ENCODE assay signal across 2 cellular contexts in the genomic region with DNA sequence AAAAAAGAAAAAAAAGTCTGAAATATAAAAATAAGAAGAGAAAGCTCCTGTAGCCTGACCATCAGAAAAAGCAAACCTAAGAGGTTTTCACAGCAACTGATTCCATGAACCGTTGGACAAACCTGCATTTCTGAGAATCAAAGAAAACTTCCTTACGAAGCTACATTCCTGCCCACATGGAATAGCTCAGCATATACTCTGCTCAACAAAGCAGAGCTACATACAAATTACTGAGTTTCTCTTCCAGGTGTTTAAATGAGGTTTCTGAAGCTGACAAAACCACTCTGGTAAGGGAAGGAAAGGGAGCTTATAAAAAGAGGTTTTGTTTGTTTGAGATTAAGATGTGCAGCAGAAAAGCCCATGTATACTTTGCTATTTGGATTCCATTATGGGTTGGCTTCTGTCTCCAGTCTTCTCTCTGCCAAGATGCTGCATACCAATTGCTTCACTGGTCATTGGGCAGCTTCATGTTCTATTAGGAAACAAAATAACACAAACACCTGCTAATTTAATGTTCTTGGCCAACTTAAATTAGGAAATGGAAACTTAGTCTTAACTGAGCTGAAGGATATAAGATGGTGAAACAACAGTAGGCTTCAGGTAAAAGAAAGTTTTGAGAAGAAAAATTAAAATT.
A peak's percentile ranks its signal among the peaks of the same experiment; 100 is the strongest.
TF ChIP-seq lines count a peak whose summit lies in the region.

No MANE protein-coding gene starts in this region.

TF ChIP-seq in liver, 16 proteins besides CTCF, POLR2A, EP300 and RAD21 (continued from another document):
- TF ChIP-seq, protein P1, sequence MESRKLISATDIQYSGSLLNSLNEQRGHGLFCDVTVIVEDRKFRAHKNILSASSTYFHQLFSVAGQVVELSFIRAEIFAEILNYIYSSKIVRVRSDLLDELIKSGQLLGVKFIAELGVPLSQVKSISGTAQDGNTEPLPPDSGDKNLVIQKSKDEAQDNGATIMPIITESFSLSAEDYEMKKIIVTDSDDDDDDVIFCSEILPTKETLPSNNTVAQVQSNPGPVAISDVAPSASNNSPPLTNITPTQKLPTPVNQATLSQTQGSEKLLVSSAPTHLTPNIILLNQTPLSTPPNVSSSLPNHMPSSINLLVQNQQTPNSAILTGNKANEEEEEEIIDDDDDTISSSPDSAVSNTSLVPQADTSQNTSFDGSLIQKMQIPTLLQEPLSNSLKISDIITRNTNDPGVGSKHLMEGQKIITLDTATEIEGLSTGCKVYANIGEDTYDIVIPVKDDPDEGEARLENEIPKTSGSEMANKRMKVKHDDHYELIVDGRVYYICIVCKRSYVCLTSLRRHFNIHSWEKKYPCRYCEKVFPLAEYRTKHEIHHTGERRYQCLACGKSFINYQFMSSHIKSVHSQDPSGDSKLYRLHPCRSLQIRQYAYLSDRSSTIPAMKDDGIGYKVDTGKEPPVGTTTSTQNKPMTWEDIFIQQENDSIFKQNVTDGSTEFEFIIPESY (IDR thresholded peaks at IDR 0.05), result no peak
- TF ChIP-seq EGR1 (IDR thresholded peaks at IDR 0.05; ENCODE audit: low read depth in 2 of 2) (no peak), HNF4A (conservative IDR thresholded peaks at IDR 0.05) (peak; percentile 57 to 66), SP1 (IDR thresholded peaks at IDR 0.05) (no peak), TAF1 (conservative IDR thresholded peaks at IDR 0.05) (no peak), FOXA2 (IDR thresholded peaks at IDR 0.05) (no peak), HNF4G (IDR thresholded peaks at IDR 0.05) (no peak), FOXA1 (IDR thresholded peaks at IDR 0.05) (no peak), NR2F2 (IDR thresholded peaks at IDR 0.05) (no peak), RXRA (IDR thresholded peaks at IDR 0.05) (peak in 1 of 2 donors; percentile 38), GABPA (IDR thresholded peaks at IDR 0.05 in 1 of 2, conservative IDR thresholded peaks at IDR 0.05 in 1 of 2) (no peak), JUND (IDR thresholded peaks at IDR 0.05) (peak in 1 of 2 donors; percentile 30)
- TF ChIP-seq, protein P2, sequence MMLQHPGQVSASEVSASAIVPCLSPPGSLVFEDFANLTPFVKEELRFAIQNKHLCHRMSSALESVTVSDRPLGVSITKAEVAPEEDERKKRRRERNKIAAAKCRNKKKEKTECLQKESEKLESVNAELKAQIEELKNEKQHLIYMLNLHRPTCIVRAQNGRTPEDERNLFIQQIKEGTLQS (IDR thresholded peaks at IDR 0.05), result no peak
- TF ChIP-seq, protein P3, sequence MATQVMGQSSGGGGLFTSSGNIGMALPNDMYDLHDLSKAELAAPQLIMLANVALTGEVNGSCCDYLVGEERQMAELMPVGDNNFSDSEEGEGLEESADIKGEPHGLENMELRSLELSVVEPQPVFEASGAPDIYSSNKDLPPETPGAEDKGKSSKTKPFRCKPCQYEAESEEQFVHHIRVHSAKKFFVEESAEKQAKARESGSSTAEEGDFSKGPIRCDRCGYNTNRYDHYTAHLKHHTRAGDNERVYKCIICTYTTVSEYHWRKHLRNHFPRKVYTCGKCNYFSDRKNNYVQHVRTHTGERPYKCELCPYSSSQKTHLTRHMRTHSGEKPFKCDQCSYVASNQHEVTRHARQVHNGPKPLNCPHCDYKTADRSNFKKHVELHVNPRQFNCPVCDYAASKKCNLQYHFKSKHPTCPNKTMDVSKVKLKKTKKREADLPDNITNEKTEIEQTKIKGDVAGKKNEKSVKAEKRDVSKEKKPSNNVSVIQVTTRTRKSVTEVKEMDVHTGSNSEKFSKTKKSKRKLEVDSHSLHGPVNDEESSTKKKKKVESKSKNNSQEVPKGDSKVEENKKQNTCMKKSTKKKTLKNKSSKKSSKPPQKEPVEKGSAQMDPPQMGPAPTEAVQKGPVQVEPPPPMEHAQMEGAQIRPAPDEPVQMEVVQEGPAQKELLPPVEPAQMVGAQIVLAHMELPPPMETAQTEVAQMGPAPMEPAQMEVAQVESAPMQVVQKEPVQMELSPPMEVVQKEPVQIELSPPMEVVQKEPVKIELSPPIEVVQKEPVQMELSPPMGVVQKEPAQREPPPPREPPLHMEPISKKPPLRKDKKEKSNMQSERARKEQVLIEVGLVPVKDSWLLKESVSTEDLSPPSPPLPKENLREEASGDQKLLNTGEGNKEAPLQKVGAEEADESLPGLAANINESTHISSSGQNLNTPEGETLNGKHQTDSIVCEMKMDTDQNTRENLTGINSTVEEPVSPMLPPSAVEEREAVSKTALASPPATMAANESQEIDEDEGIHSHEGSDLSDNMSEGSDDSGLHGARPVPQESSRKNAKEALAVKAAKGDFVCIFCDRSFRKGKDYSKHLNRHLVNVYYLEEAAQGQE (IDR thresholded peaks at IDR 0.05), result no peak
- TF ChIP-seq, protein P4, sequence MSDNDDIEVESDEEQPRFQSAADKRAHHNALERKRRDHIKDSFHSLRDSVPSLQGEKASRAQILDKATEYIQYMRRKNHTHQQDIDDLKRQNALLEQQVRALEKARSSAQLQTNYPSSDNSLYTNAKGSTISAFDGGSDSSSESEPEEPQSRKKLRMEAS (IDR thresholded peaks at IDR 0.05), result peak; percentile 25

TF ChIP-seq in HepG2, 621 proteins besides CTCF, POLR2A, EP300 and RAD21 (continued from another document):
- TF ChIP-seq, protein P5, sequence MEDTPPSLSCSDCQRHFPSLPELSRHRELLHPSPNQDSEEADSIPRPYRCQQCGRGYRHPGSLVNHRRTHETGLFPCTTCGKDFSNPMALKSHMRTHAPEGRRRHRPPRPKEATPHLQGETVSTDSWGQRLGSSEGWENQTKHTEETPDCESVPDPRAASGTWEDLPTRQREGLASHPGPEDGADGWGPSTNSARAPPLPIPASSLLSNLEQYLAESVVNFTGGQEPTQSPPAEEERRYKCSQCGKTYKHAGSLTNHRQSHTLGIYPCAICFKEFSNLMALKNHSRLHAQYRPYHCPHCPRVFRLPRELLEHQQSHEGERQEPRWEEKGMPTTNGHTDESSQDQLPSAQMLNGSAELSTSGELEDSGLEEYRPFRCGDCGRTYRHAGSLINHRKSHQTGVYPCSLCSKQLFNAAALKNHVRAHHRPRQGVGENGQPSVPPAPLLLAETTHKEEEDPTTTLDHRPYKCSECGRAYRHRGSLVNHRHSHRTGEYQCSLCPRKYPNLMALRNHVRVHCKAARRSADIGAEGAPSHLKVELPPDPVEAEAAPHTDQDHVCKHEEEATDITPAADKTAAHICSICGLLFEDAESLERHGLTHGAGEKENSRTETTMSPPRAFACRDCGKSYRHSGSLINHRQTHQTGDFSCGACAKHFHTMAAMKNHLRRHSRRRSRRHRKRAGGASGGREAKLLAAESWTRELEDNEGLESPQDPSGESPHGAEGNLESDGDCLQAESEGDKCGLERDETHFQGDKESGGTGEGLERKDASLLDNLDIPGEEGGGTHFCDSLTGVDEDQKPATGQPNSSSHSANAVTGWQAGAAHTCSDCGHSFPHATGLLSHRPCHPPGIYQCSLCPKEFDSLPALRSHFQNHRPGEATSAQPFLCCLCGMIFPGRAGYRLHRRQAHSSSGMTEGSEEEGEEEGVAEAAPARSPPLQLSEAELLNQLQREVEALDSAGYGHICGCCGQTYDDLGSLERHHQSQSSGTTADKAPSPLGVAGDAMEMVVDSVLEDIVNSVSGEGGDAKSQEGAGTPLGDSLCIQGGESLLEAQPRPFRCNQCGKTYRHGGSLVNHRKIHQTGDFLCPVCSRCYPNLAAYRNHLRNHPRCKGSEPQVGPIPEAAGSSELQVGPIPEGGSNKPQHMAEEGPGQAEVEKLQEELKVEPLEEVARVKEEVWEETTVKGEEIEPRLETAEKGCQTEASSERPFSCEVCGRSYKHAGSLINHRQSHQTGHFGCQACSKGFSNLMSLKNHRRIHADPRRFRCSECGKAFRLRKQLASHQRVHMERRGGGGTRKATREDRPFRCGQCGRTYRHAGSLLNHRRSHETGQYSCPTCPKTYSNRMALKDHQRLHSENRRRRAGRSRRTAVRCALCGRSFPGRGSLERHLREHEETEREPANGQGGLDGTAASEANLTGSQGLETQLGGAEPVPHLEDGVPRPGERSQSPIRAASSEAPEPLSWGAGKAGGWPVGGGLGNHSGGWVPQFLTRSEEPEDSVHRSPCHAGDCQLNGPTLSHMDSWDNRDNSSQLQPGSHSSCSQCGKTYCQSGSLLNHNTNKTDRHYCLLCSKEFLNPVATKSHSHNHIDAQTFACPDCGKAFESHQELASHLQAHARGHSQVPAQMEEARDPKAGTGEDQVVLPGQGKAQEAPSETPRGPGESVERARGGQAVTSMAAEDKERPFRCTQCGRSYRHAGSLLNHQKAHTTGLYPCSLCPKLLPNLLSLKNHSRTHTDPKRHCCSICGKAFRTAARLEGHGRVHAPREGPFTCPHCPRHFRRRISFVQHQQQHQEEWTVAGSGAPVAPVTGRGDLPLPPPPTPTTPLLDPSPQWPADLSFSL (CRISPR knock-in tag; IDR thresholded peaks at IDR 0.05), result no peak
- no peak for TF ChIP-seq ZSCAN31 (CRISPR knock-in tag; IDR thresholded peaks at IDR 0.05; ENCODE audit: low read depth)
- no peak for TF ChIP-seq ZNF772 (CRISPR knock-in tag; IDR thresholded peaks at IDR 0.05)
- TF ChIP-seq, protein P6, sequence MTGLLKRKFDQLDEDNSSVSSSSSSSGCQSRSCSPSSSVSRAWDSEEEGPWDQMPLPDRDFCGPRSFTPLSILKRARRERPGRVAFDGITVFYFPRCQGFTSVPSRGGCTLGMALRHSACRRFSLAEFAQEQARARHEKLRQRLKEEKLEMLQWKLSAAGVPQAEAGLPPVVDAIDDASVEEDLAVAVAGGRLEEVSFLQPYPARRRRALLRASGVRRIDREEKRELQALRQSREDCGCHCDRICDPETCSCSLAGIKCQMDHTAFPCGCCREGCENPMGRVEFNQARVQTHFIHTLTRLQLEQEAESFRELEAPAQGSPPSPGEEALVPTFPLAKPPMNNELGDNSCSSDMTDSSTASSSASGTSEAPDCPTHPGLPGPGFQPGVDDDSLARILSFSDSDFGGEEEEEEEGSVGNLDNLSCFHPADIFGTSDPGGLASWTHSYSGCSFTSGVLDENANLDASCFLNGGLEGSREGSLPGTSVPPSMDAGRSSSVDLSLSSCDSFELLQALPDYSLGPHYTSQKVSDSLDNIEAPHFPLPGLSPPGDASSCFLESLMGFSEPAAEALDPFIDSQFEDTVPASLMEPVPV (CRISPR knock-in tag; IDR thresholded peaks at IDR 0.05), result no peak
- TF ChIP-seq, protein P7, sequence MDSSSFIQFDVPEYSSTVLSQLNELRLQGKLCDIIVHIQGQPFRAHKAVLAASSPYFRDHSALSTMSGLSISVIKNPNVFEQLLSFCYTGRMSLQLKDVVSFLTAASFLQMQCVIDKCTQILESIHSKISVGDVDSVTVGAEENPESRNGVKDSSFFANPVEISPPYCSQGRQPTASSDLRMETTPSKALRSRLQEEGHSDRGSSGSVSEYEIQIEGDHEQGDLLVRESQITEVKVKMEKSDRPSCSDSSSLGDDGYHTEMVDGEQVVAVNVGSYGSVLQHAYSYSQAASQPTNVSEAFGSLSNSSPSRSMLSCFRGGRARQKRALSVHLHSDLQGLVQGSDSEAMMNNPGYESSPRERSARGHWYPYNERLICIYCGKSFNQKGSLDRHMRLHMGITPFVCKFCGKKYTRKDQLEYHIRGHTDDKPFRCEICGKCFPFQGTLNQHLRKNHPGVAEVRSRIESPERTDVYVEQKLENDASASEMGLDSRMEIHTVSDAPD (CRISPR knock-in tag; IDR thresholded peaks at IDR 0.05), result no peak
